ENCODE assay signal across 23 cellular contexts in genomic region chr4:168212656-168213055, GRCh38.
DNase-seq lines count a peak whose midpoint lies in the region; ATAC-seq and TF ChIP-seq lines count a peak whose summit lies in the region.
"Had no signal": no experiment of that assay in that cellular context is flagged by ENCODE, and none has a peak within 500 bp of the region (broad histone marks: within the 10 kb centered on the region; RNA-seq: fewer than 3 reads in every experiment).

No MANE protein-coding gene starts in this region.

- in situ Hi-C loops in KBM-7 (cut with MboI; ENCODE audit: low pct_unique_long_range_greater_than_20kb, low sequenced_read_pairs), result no loop called here

- H3K9me3 Mint-ChIP-seq in CD8-positive, alpha-beta T cell, result peaks cover 9% of the 10 kb centered on the region

- H3K27ac Mint-ChIP-seq in CD8-positive, alpha-beta T cell, result no peak overlapping the region
- H3K27ac Mint-ChIP-seq: CD4-positive, alpha-beta memory T cell; GM23338; H9 had no signal

- H3K27me3 ChIP-seq in CD8-positive, alpha-beta T cell (ENCODE audit: insufficient read depth, low read length), result no peaks in the 10 kb centered on the region
- no peaks in the 10 kb centered on the region for H3K27me3 ChIP-seq in heart left ventricle
- H3K27me3 ChIP-seq: BE2C; BLaER1 treated with 17β-estradiol and CSF1 and Interleukin-3, amounts not matched to agents 10 nM and 100 nM had no signal

- WGBS in heart left ventricle, 4 donors, result 89 to 94% (median 91%) methylated on average over 3 of the region's 3 CpGs

- peak; percentile 34 for DNase-seq in NOMO-1 treated with DMSO at 0.1 percent for 48 hours (lab: John Stamatoyannopoulos, UW; ENCODE audit: unreplicated experiment)
- DNase-seq in NOMO-1 treated with dmso at 0.1 percent for 144 hours (lab: John Stamatoyannopoulos, UW; ENCODE audit: unreplicated experiment), result no peak
- DNase-seq in CD1c-positive myeloid dendritic cell (ENCODE audit: extremely low spot score), result peak; percentile 4
- peak; percentile 38 for DNase-seq in KBM-7
- peak; percentile 9 for DNase-seq in OCI-M1 (lab: John Stamatoyannopoulos, UW)
- no peak for DNase-seq in CD8-positive, alpha-beta T cell
- DNase-seq in heart left ventricle, result no peak
- DNase-seq: 8988T; ACHN; AML-193; BE2C; Caco-2; CD4-positive, alpha-beta memory T cell; DMS 273 treated with DMSO at 0.1 percent for 48 hours; DMS79; GDM1; H9 had no signal

- CTCF ChIA-PET in CD8-positive, alpha-beta T cell (lab: Charles Lee), result interaction anchor here (0.8 kb wide), 1 partner anchor 818 kb away, joined by 3 read pairs; no protein-coding TSS in a partner anchor

- TF ChIP-seq CTCF in CD8-positive, alpha-beta T cell (IDR thresholded peaks at IDR 0.05), result no peak
- no peak for TF ChIP-seq CTCF in heart left ventricle (IDR thresholded peaks at IDR 0.05)

- intact Hi-C loops in CD8-positive, alpha-beta T cell (cut with DNase I, micrococcal nuclease), result no loop called here
- intact Hi-C loops in heart left ventricle (cut with DNase I), result no loop called here

- H3K4me3 Mint-ChIP-seq in CD8-positive, alpha-beta T cell, result no peak overlapping the region
- H3K4me3 Mint-ChIP-seq: CD14-positive monocyte; CD4-positive, alpha-beta memory T cell; GM23338; H9 had no signal

- no peak overlapping the region for H3K27ac ChIP-seq in CD8-positive, alpha-beta T cell (ENCODE audit: low read depth, low read length)
- H3K27ac ChIP-seq in heart left ventricle, result no peak overlapping the region
- H3K27ac ChIP-seq: A549; BLaER1 treated with 17β-estradiol and CSF1 and Interleukin-3, amounts not matched to agents 10 nM and 100 nM had no signal

- H3K4me1 ChIP-seq in CD8-positive, alpha-beta T cell (ENCODE audit: insufficient read depth, low read length), result no peaks in the 10 kb centered on the region
- no peaks in the 10 kb centered on the region for H3K4me1 ChIP-seq in heart left ventricle
- H3K4me1 ChIP-seq: A549; BE2C; BLaER1 treated with 17β-estradiol and CSF1 and Interleukin-3, amounts not matched to agents 10 nM and 100 nM; Caco-2 had no signal

- H3K4me1 Mint-ChIP-seq in CD8-positive, alpha-beta T cell (ENCODE audit: low read depth), result no peaks in the 10 kb centered on the region
- H3K4me1 Mint-ChIP-seq: CD4-positive, alpha-beta memory T cell; GM23338; H9 had no signal

- peaks cover 52% of the 10 kb centered on the region for H3K36me3 Mint-ChIP-seq in CD8-positive, alpha-beta T cell

- POLR2A ChIA-PET in CD8-positive, alpha-beta T cell (lab: Charles Lee), result no interaction called here

- no peaks in the 10 kb centered on the region for H3K9me3 ChIP-seq in CD8-positive, alpha-beta T cell (ENCODE audit: low read length)
- peaks cover 0 to 31% (median 0%) of the 10 kb centered on the region in 12 donors for H3K9me3 ChIP-seq in heart left ventricle
- H3K9me3 ChIP-seq: A549, BE2C, Caco-2 had no signal

- no peak overlapping the region for H3K4me3 ChIP-seq in CD8-positive, alpha-beta T cell (ENCODE audit: low read depth, low read length)
- no peak overlapping the region for H3K4me3 ChIP-seq in heart left ventricle
- H3K4me3 ChIP-seq: A549; BLaER1 treated with 17β-estradiol and CSF1 and Interleukin-3, amounts not matched to agents 10 nM and 100 nM; GM23338 had no signal

- H3K36me3 ChIP-seq in CD8-positive, alpha-beta T cell (ENCODE audit: insufficient read depth, low read length), result peaks cover 5% of the 10 kb centered on the region
- H3K36me3 ChIP-seq in heart left ventricle, result peaks cover 0 to 21% (median 14%) of the 10 kb centered on the region in 9 donors
- H3K36me3 ChIP-seq: BE2C had no signal

- ATAC-seq in GM19397 (IDR thresholded peaks at IDR 0.05; ENCODE audit: unreplicated experiment) (no peak), heart left ventricle (no peak)
- no peak for ATAC-seq in CD8-positive, alpha-beta T cell
- ATAC-seq: A549, GM23338, HCT116 had no signal

- no peaks in the 10 kb centered on the region for H3K27me3 Mint-ChIP-seq in CD8-positive, alpha-beta T cell (ENCODE audit: low read depth)
- H3K27me3 Mint-ChIP-seq: CD4-positive, alpha-beta memory T cell had no signal

- TF ChIP-seq POLR2A in heart left ventricle (IDR thresholded peaks at IDR 0.05), result no peak

Comparison
In these comparisons a context has a peak if more than half of its experiments do, and no peak if none do; other contexts are left out.
1. DNase-seq: peak in NOMO-1 treated with DMSO at 0.1 percent for 48 hours (single experiment), CD1c-positive myeloid dendritic cell (single experiment), KBM-7 (single experiment) and OCI-M1 (single experiment); none in NOMO-1 treated with dmso at 0.1 percent for 144 hours (single experiment), CD8-positive, alpha-beta T cell (0 of 7) and heart left ventricle (0 of 5).